10 cellular contexts compared by ENCODE assay signal in genomic region chr7:5703572-5704533, GRCh38.
DNase-seq lines count a peak whose midpoint lies in the region; ATAC-seq, FAIRE-seq and TF ChIP-seq lines count a peak whose summit lies in the region.
"Had no signal": no experiment of that assay in that cellular context is flagged by ENCODE, and none has a peak within 500 bp of the region (broad histone marks: within the 10 kb centered on the region; RNA-seq: fewer than 3 reads in every experiment).

No MANE protein-coding gene starts in this region.

- TF ChIP-seq POLR2A in GM12891 (IDR thresholded peaks at IDR 0.05; ENCODE audit: low read depth, low read length) (no peak), gastrocnemius medialis (IDR thresholded peaks at IDR 0.05) (no peak)

- ATAC-seq in left ventricle myocardium superior, result peak; percentile 6
- ATAC-seq in gastrocnemius medialis, result peak; percentile 87
- ATAC-seq in GM21576 (IDR thresholded peaks at IDR 0.05; ENCODE audit: unreplicated experiment), result no peak
- no peak for ATAC-seq in HG03135 (IDR thresholded peaks at IDR 0.05; ENCODE audit: unreplicated experiment)
- no peak for ATAC-seq in GM18519 (IDR thresholded peaks at IDR 0.05; ENCODE audit: low FRiP score, unreplicated experiment)
- ATAC-seq: stimulated activated naive CD8-positive, alpha-beta T cell treated with anti-CD3 and anti-CD28 coated beads, Interleukin-15, amount 100 ng/mL, for 72 hours had no signal

- in situ Hi-C loops in gastrocnemius medialis (cut with MboI; ENCODE audit: low sequenced_read_pairs in 4 of 4), result loop anchor here in 2 of 4 donors (10.0 kb wide), 1 partner anchor 209 kb away; no protein-coding TSS in a partner anchor

- intact Hi-C loops in left ventricle myocardium superior (cut with micrococcal nuclease) (loop anchor here (10.0 kb wide), 1 partner anchor 209 kb away; no protein-coding TSS in a partner anchor), gastrocnemius medialis (cut with DNase I; ENCODE audit: low total_unique reads) (loop anchor here (2.0 kb wide), 2 partner anchors 39 to 209 kb away; no protein-coding TSS in a partner anchor)

- peaks cover 49% of the 10 kb centered on the region for H3K36me3 ChIP-seq in SK-N-MC (ENCODE audit: insufficient read depth, low read length)
- H3K36me3 ChIP-seq in gastrocnemius medialis, result peaks cover 0 to 24% of the 10 kb centered on the region in 2 donors
- H3K36me3 ChIP-seq: breast epithelium had no signal

- H3K27me3 ChIP-seq in gastrocnemius medialis, result no peaks in the 10 kb centered on the region
- H3K27me3 ChIP-seq: breast epithelium had no signal

- H3K9ac ChIP-seq in SK-N-MC (ENCODE audit: insufficient read length), result peak overlapping the region; percentile 29

- H3K4me1 ChIP-seq in gastrocnemius medialis, result peaks cover 22 to 23% of the 10 kb centered on the region in 2 donors
- H3K4me1 ChIP-seq: breast epithelium had no signal

- TF ChIP-seq CTCF in gastrocnemius medialis (IDR thresholded peaks at IDR 0.05 in 4 of 5, conservative IDR thresholded peaks at IDR 0.05 in 1 of 5), result no peak

- H3K4me3 ChIP-seq in SK-N-MC (0 out of 2 replicates have a peak overlapping the region, but pooled peaks have one; percentile 3), gastrocnemius medialis (peak overlapping the region in 2 of 4 donors; percentile 10 to 26)
- H3K4me3 ChIP-seq: breast epithelium had no signal

- H3K9me3 ChIP-seq in SK-N-MC (ENCODE audit: low read depth, low read length) (no peaks in the 10 kb centered on the region), gastrocnemius medialis (no peaks in the 10 kb centered on the region)
- H3K9me3 ChIP-seq: breast epithelium had no signal

- DNase-seq in GM12891 (ENCODE audit: insufficient read length, low spot score) (no peak), SK-N-MC (ENCODE audit: low read depth, low spot score) (no peak), left ventricle myocardium superior (no peak), gastrocnemius medialis (no peak)
- DNase-seq in NK-92 treated with Interleukin-12 subunit alpha and Interleukin-12 subunit beta, amount 100 ng/mL, for 24 hours (lab: John Stamatoyannopoulos, UW), result no peak

- H3K27ac ChIP-seq in SK-N-MC, result peak overlapping the region; percentile 60
- peak overlapping the region; percentile 24 to 70 (median 50) for H3K27ac ChIP-seq in gastrocnemius medialis
- H3K27ac ChIP-seq: breast epithelium had no signal

- FAIRE-seq in GM12891 (lab: Jason Lieb, UNC), result peak; percentile 68

TF ChIP-seq in GM12891, 5 proteins besides CTCF, POLR2A, EP300 and RAD21:
- no peak for TF ChIP-seq POLR2AphosphoS5 (IDR thresholded peaks at IDR 0.05; ENCODE audit: low read depth, low read length)
- no peak for TF ChIP-seq TAF1 (IDR thresholded peaks at IDR 0.05; ENCODE audit: low read depth, low read length)
- TF ChIP-seq SPI1 (IDR thresholded peaks at IDR 0.05; ENCODE audit: low read depth, low read length), result no peak
- no peak for TF ChIP-seq PAX5 (IDR thresholded peaks at IDR 0.05; ENCODE audit: insufficient read depth, low read length, severe bottlenecking)
- TF ChIP-seq POU2F2 (IDR thresholded peaks at IDR 0.05; ENCODE audit: low read depth, low read length), result no peak
TF ChIP-seq in GM12891: peak in this region for 0.

Comparison
In these comparisons a context has a peak if more than half of its experiments do, and no peak if none do; other contexts are left out.
1. ATAC-seq: peak in left ventricle myocardium superior (single experiment) and gastrocnemius medialis (2 of 2); none in GM21576 (single experiment), HG03135 (single experiment) and GM18519 (single experiment).